ENCODE assay signal across 21 cellular contexts in genomic region chr1:182611326-182611725, GRCh38. TPM values are rescaled to one million over a fixed set of nuclear protein-coding genes. Genes with fewer than 3 reads are reported as not detected.
DNase-seq lines count a peak whose midpoint lies in the region; ATAC-seq lines count a peak whose summit lies in the region.
"Had no signal": no experiment of that assay in that cellular context is flagged by ENCODE, and none has a peak within 500 bp of the region (broad histone marks: within the 10 kb centered on the region; RNA-seq: fewer than 3 reads in every experiment).

No MANE protein-coding gene starts in this region.

- no peak overlapping the region for H3K4me3 ChIP-seq in BLaER1 treated with 17β-estradiol and CSF1 and Interleukin-3, amounts not matched to agents 10 nM and 100 nM
- H3K4me3 ChIP-seq in mesenchymal stem cell (ENCODE audit: insufficient read depth in 1 of 2, low read depth in 1 of 2, low read length in 2 of 2), result no peak overlapping the region
- H3K4me3 ChIP-seq: body of pancreas, PC-9 had no signal

- ATAC-seq in HG02610 (IDR thresholded peaks at IDR 0.05; ENCODE audit: unreplicated experiment), result no peak
- no peak for ATAC-seq in GM18861 (IDR thresholded peaks at IDR 0.05; ENCODE audit: unreplicated experiment)
- ATAC-seq: body of pancreas, left cardiac atrium had no signal

- no peaks in the 10 kb centered on the region for H3K79me1 ChIP-seq in mesenchymal stem cell (replicated peaks; ENCODE audit: low read length, poor library complexity, severe bottlenecking)

- H2BK15ac ChIP-seq in mesenchymal stem cell (ENCODE audit: low read depth, poor library complexity, severe bottlenecking), result peak overlapping the region; percentile 4

- H2BK12ac ChIP-seq in mesenchymal stem cell (ENCODE audit: low read length in 2 of 2), result peak overlapping the region in 1 of 2 experiments; percentile 59

- H3K4me2 ChIP-seq in BLaER1 treated with 17β-estradiol and CSF1 and Interleukin-3, amounts not matched to agents 10 nM and 100 nM, result peak overlapping the region; percentile 85 to 98 (median 91)
- H3K4me2 ChIP-seq in mesenchymal stem cell (ENCODE audit: low read length, poor library complexity, severe bottlenecking), result no peak overlapping the region
- H3K4me2 ChIP-seq: PC-9 had no signal

- H4K8ac ChIP-seq in mesenchymal stem cell (ENCODE audit: low read length), result no peak overlapping the region

- H3K36me3 ChIP-seq in BLaER1 treated with 17β-estradiol and CSF1 and Interleukin-3, amounts not matched to agents 10 nM and 100 nM, result no peaks in the 10 kb centered on the region
- no peaks in the 10 kb centered on the region for H3K36me3 ChIP-seq in mesenchymal stem cell (ENCODE audit: control insufficient read depth in 1 of 2, insufficient read depth in 2 of 2, low read depth in 1 of 2, low read length in 2 of 2)
- H3K36me3 ChIP-seq: BE2C had no signal

- peak overlapping the region in 1 of 11 experiments; percentile 8; a peak in 2 of 22 replicates for H3K27ac ChIP-seq in BLaER1 treated with 17β-estradiol and CSF1 and Interleukin-3, amounts not matched to agents 10 nM and 100 nM
- H3K27ac ChIP-seq in mesenchymal stem cell (ENCODE audit: low read length, poor library complexity, severe bottlenecking), result no peak overlapping the region
- H3K27ac ChIP-seq: body of pancreas, PC-9 had no signal

- H3K14ac ChIP-seq in mesenchymal stem cell (ENCODE audit: low read length in 2 of 2), result peak overlapping the region in 1 of 2 experiments; percentile 20

- H2AFZ ChIP-seq in mesenchymal stem cell (ENCODE audit: low read depth, low read length), result no peak overlapping the region
- H2AFZ ChIP-seq: PC-9 had no signal

- peaks cover 76 to 89% (median 85%) of the 10 kb centered on the region in 10 experiments for H3K4me1 ChIP-seq in BLaER1 treated with 17β-estradiol and CSF1 and Interleukin-3, amounts not matched to agents 10 nM and 100 nM
- peaks cover 16% of the 10 kb centered on the region for H3K4me1 ChIP-seq in mesenchymal stem cell (ENCODE audit: control insufficient read depth, insufficient read depth, low read depth, low read length)

- H4K91ac ChIP-seq in mesenchymal stem cell (ENCODE audit: low read length), result peak overlapping the region; percentile 35

- no peaks in the 10 kb centered on the region for H3K27me3 ChIP-seq in BLaER1 treated with 17β-estradiol and CSF1 and Interleukin-3, amounts not matched to agents 10 nM and 100 nM
- peaks cover 4 to 46% of the 10 kb centered on the region in 2 experiments for H3K27me3 ChIP-seq in mesenchymal stem cell (ENCODE audit: control insufficient read depth in 1 of 2, insufficient read depth in 1 of 2, low read length in 2 of 2)
- H3K27me3 ChIP-seq: BE2C, body of pancreas had no signal

- H2BK120ac ChIP-seq in mesenchymal stem cell (ENCODE audit: low read depth, low read length), result no peak overlapping the region

- DNase-seq in NCI-H1436 (lab: John Stamatoyannopoulos, UW), result peak; percentile 31
- no peak for DNase-seq in NCI-H1436 treated with DMSO at 0.1 percent for 48 hours (lab: John Stamatoyannopoulos, UW)
- peak; percentile 77 for DNase-seq in NCI-H2171 (lab: John Stamatoyannopoulos, UW)
- DNase-seq in mesenchymal stem cell, result no peak
- no peak for DNase-seq in stimulated activated CD4-positive, alpha-beta T cell treated with anti-CD3 and anti-CD28 coated beads, Interleukin-4, amount 100 ng/mL, for 24 hours
- DNase-seq: activated B cell treated with CpG ODN at 0.5 μM for 24 hours; activated CD4-positive, alpha-beta T cell treated with anti-CD3 and anti-CD28 coated beads, Interleukin-2, amount 50 U/mL, for 48 hours; activated gamma-delta T cell; EL; GOT3; left cardiac atrium; NCI-H526; PC-9; Right ventricle myocardium superior; stimulated activated CD4-positive, alpha-beta T cell treated with anti-CD3 and anti-CD28 coated beads, Interleukin-1b, Interleukin-23, amount 100 ng/mL, for 48 hours; T1000 had no signal

- H3K9ac ChIP-seq in BLaER1 treated with 17β-estradiol and CSF1 and Interleukin-3, amounts not matched to agents 10 nM and 100 nM, result no peak overlapping the region
- H3K9ac ChIP-seq in mesenchymal stem cell (ENCODE audit: low read length), result no peak overlapping the region

- H2AK5ac ChIP-seq in mesenchymal stem cell (ENCODE audit: low read length, severe bottlenecking), result no peak overlapping the region

- no peak overlapping the region for H2BK5ac ChIP-seq in mesenchymal stem cell (ENCODE audit: low read depth, low read length, poor library complexity, severe bottlenecking)

- H3K4ac ChIP-seq in mesenchymal stem cell (ENCODE audit: low read depth in 1 of 2, low read length in 2 of 2), result no peak overlapping the region

- no peaks in the 10 kb centered on the region for H4K20me1 ChIP-seq in BLaER1 treated with 17β-estradiol and CSF1 and Interleukin-3, amounts not matched to agents 10 nM and 100 nM

- no peaks in the 10 kb centered on the region for H3K9me3 ChIP-seq in BLaER1 treated with 17β-estradiol and CSF1 and Interleukin-3, amounts not matched to agents 10 nM and 100 nM (replicated peaks in 1 of 11)
- no peaks in the 10 kb centered on the region for H3K9me3 ChIP-seq in mesenchymal stem cell (ENCODE audit: control insufficient read depth, low read length)
- H3K9me3 ChIP-seq: BE2C, body of pancreas had no signal

- 67% methylated on average over 1 of the region's 1 CpG for WGBS in mesenchymal stem cell

- H3K18ac ChIP-seq in mesenchymal stem cell (ENCODE audit: low read depth in 1 of 2, low read length in 2 of 2), result peak overlapping the region in 1 of 2 experiments; percentile 21

- H3K23ac ChIP-seq in mesenchymal stem cell (ENCODE audit: low read length in 2 of 2), result no peak overlapping the region

RNA-seq across cellular contexts. Expression of gene RGS16, which starts 7.1 kb away (rescaled TPM):
- 1.0 TPM for polyA plus RNA-seq in mesenchymal stem cell (2013, experiment 1 of 2)
- polyA plus RNA-seq in mesenchymal stem cell (2013, experiment 2 of 2), result 0.97 TPM

RNA-seq across cellular contexts. Expression of gene RNASEL, which starts 22.3 kb away (rescaled TPM):
- polyA plus RNA-seq in mesenchymal stem cell (2013, experiment 1 of 2), result 3.1 TPM
- 3.3 TPM for polyA plus RNA-seq in mesenchymal stem cell (2013, experiment 2 of 2)

Comparison
In these comparisons a context has a peak if more than half of its experiments do, and no peak if none do; other contexts are left out.
1. DNase-seq: peak in NCI-H1436 (single experiment) and NCI-H2171 (single experiment); none in NCI-H1436 treated with DMSO at 0.1 percent for 48 hours (single experiment), mesenchymal stem cell (single experiment) and stimulated activated CD4-positive, alpha-beta T cell treated with anti-CD3 and anti-CD28 coated beads, Interleukin-4, amount 100 ng/mL, for 24 hours (single experiment).